8 cellular contexts compared by ENCODE assay signal in genomic region chr11:83156150-83156995, GRCh38. TPM values are rescaled to one million over a fixed set of nuclear protein-coding genes. Genes with fewer than 3 reads are reported as not detected.
DNase-seq lines count a peak whose midpoint lies in the region; ATAC-seq, FAIRE-seq and TF ChIP-seq lines count a peak whose summit lies in the region.

No MANE protein-coding gene starts in this region.

- no peak for TF ChIP-seq CTCF in Caco-2 (IDR thresholded peaks at IDR 0.05; ENCODE audit: insufficient read depth in 1 of 2, low read depth in 1 of 2, low read length in 1 of 2, severe bottlenecking in 1 of 2, unreplicated experiment in 1 of 2)

- H3K27ac Mint-ChIP-seq in Caco-2 (ENCODE audit: unreplicated experiment): peak overlapping the region; percentile 99

- FAIRE-seq in endometrium (lab: Jason Lieb, UNC): peak; percentile 99

- H3K4me1 Mint-ChIP-seq in Caco-2 (ENCODE audit: low read depth, unreplicated experiment): peaks cover 28% of the 10 kb centered on the region

- ATAC-seq in GM21367 (IDR thresholded peaks at IDR 0.05; ENCODE audit: unreplicated experiment): peak; percentile 94

- H3K4me1 ChIP-seq in Caco-2: peaks cover 21% of the 10 kb centered on the region

- H3K36me3 Mint-ChIP-seq in Caco-2 (ENCODE audit: insufficient read depth, unreplicated experiment): peaks cover 52% of the 10 kb centered on the region

- no peaks in the 10 kb centered on the region for H3K9me3 ChIP-seq in Caco-2

- peak; percentile 100 for DNase-seq in Caco-2
- DNase-seq in HT-29 (ENCODE audit: low spot score): peak; percentile 100
- peak; percentile 100 for DNase-seq in NK-92 treated with Interleukin-12 subunit alpha and Interleukin-12 subunit beta, amount 100 ng/mL, for 24 hours (lab: John Stamatoyannopoulos, UW)
- peak; percentile 95 for DNase-seq in activated CD8-positive, alpha-beta memory T cell treated with anti-CD3 and anti-CD28 coated beads, Interleukin-2, amount 50 U/mL, for 24 hours (ENCODE audit: extremely low read depth)
- DNase-seq in mesenteric fat pad (ENCODE audit: low spot score): peak; percentile 99
- peak; percentile 93 to 97 for DNase-seq in stimulated activated CD8-positive, alpha-beta memory T cell treated with anti-CD3 and anti-CD28 coated beads, Interleukin-4, amount 100 ng/mL, for 4 hours (ENCODE audit: low read depth in 2 of 2, low spot score in 1 of 2)

- H3K27me3 ChIP-seq in Caco-2 (replicated peaks; ENCODE audit: control insufficient read depth, insufficient read depth, low read length): no peaks in the 10 kb centered on the region

- TSS peak; percentile 95 for BruUV-seq in Caco-2 (replicated peaks; lab: Mats Ljungman, UMichigan)

- H3K4me3 ChIP-seq in Caco-2 (ENCODE audit: low read depth, low read length): peak overlapping the region; percentile 49

- POLR2A ChIA-PET in Caco-2 (lab: Charles Lee): interaction anchor here (0.5 to 3.1 kb wide), 23 partner anchors 9 to 492 kb away, joined by 3 to 57 read pairs (median 6); partner anchors contain the start of genes ANKRD42, CCDC90B, DDIAS and PRCP

- no peaks in the 10 kb centered on the region for H3K9me3 Mint-ChIP-seq in Caco-2 (ENCODE audit: unreplicated experiment)

- intact Hi-C loops in Caco-2 (cut with micrococcal nuclease; ENCODE audit: unreplicated experiment): loop anchor here (1.0 to 2.0 kb wide), 10 partner anchors 37 to 555 kb away; partner anchors contain the start of genes ANKRD42, CCDC90B, DDIAS and RAB30

- CTCF ChIA-PET in Caco-2 (lab: Charles Lee): interaction anchor here (0.7 to 2.7 kb wide), 10 partner anchors 16 to 338 kb away, joined by 3 to 29 read pairs (median 6); partner anchors contain the start of genes DDIAS, PRCP and RAB30

- no peaks in the 10 kb centered on the region for H3K36me3 ChIP-seq in Caco-2 (ENCODE audit: control insufficient read depth, insufficient read depth, low read length)

- no peaks in the 10 kb centered on the region for H3K27me3 Mint-ChIP-seq in Caco-2 (ENCODE audit: insufficient read depth, unreplicated experiment)

- H3K4me3 Mint-ChIP-seq in Caco-2 (ENCODE audit: unreplicated experiment): peak overlapping the region; percentile 95

RNA-seq across cellular contexts. Expression of gene PCF11, which starts 0.6 kb away (rescaled TPM):
- total RNA-seq in Caco-2 (2022) (78.4 and 78.5 TPM in 2 replicates), mesenteric fat pad (51.7 TPM)
- 44.6 and 58.3 TPM in 2 replicates for total RNA-seq in HT-29 (2014; rRNA removed; shearing (Covaris generic))

RNA-seq across cellular contexts. Expression of gene ANKRD42, which starts 37.1 kb away (rescaled TPM):
- total RNA-seq in Caco-2 (2022) (8.3 and 9.0 TPM in 2 replicates), mesenteric fat pad (9.2 TPM)
- total RNA-seq in HT-29 (2014; rRNA removed; shearing (Covaris generic)): 4.6 and 6.2 TPM in 2 replicates

Comparison
In these comparisons a context has a peak if more than half of its experiments do, and no peak if none do; other contexts are left out.
1. Peak in every context shown above with its lines: DNase-seq, ATAC-seq and H3K4me3 ChIP-seq.